ENCODE assay signal across 1 cellular context in genomic region chr11:117817213-117818035, GRCh38.
TF ChIP-seq lines count a peak whose summit lies in the region.

No MANE protein-coding gene starts in this region.

TF ChIP-seq in neural cell, 6 proteins besides CTCF, POLR2A, EP300 and RAD21 (continued from another document):
- TF ChIP-seq REST (IDR thresholded peaks at IDR 0.05; ENCODE audit: borderline replicate concordance) (no peak), TAF1 (IDR thresholded peaks at IDR 0.05; ENCODE audit: low read depth) (peak; percentile 10), POLR2AphosphoS5 (IDR thresholded peaks at IDR 0.05) (no peak), MXI1 (conservative IDR thresholded peaks at IDR 0.05; ENCODE audit: poor library complexity, severe bottlenecking) (no peak)
TF ChIP-seq in neural cell: peak in this region for 2.
